In the genomic region with DNA sequence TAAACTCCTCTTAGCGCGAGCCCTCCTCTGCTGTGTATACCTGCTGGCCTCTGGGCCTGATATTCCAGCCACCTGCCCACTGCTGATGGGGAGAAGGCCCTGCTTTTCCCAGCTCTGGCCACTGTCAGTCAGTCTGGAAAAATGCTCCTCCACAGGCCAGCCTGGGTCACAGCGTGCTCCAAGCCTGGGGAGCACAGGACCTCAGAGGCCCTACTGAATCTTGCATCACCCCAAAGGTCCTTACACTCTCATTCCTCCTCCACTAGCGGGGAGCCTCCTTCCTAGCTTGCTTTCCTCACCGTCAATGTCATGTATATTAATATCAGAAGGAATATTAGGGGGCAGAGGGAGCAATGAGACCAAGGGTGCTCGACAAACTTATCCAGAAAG, we compare ENCODE assay signal across 12 cellular contexts.
DNase-seq lines count a peak whose midpoint lies in the region; ATAC-seq and TF ChIP-seq lines count a peak whose summit lies in the region.
"Had no signal": no experiment of that assay in that cellular context is flagged by ENCODE, and none has a peak within 500 bp of the region (broad histone marks: within the 10 kb centered on the region; RNA-seq: fewer than 3 reads in every experiment).

No MANE protein-coding gene starts in this region.

- H3K9me3 Mint-ChIP-seq in activated CD8-positive, alpha-beta T cell treated with anti-CD3 and anti-CD28 coated beads for 36 hours, result no peaks in the 10 kb centered on the region
- H3K9me3 Mint-ChIP-seq: activated B cell treated with CpG ODN at 0.5 μM for 24 hours had no signal

- H3K27ac ChIP-seq in skin epidermis, result peak overlapping the region in 16 of 21 experiments; percentile 16 to 80 (median 63)

- no peak overlapping the region for H3K4me3 Mint-ChIP-seq in activated CD8-positive, alpha-beta T cell treated with anti-CD3 and anti-CD28 coated beads for 36 hours

- H3K27me3 Mint-ChIP-seq in activated CD8-positive, alpha-beta T cell treated with anti-CD3 and anti-CD28 coated beads for 36 hours, result no peaks in the 10 kb centered on the region

- intact Hi-C loops in activated CD8-positive, alpha-beta T cell treated with anti-CD3 and anti-CD28 coated beads for 36 hours (cut with micrococcal nuclease), result no loop called here
- intact Hi-C loops in left cardiac atrium (cut with DNase I), result loop anchor here in 1 of 2 donors (10.0 kb wide), 1 partner anchor 49 kb away; no protein-coding TSS in a partner anchor

- peak overlapping the region; percentile 53 for H3K27ac Mint-ChIP-seq in activated CD8-positive, alpha-beta T cell treated with anti-CD3 and anti-CD28 coated beads for 36 hours

- peaks cover 29% of the 10 kb centered on the region for H3K4me1 Mint-ChIP-seq in activated CD8-positive, alpha-beta T cell treated with anti-CD3 and anti-CD28 coated beads for 36 hours (ENCODE audit: low read depth)

- ATAC-seq in GM21390 (IDR thresholded peaks at IDR 0.05; ENCODE audit: unreplicated experiment) (peak; percentile 3), left cardiac atrium (peak; percentile 7 to 22), GM19463 (IDR thresholded peaks at IDR 0.05; ENCODE audit: unreplicated experiment) (no peak)
- no peak for ATAC-seq in activated CD8-positive, alpha-beta T cell treated with anti-CD3 and anti-CD28 coated beads for 36 hours

- POLR2A ChIA-PET in activated CD8-positive, alpha-beta T cell treated with anti-CD3 and anti-CD28 coated beads for 36 hours (lab: Charles Lee), result interaction anchor here (1.1 kb wide), 1 partner anchor 92 kb away, joined by 4 read pairs; a partner anchor contains a TSS

- no peak for DNase-seq in activated CD8-positive, alpha-beta T cell treated with anti-CD3 and anti-CD28 coated beads for 36 hours
- DNase-seq in left cardiac atrium (no peak), dermis blood vessel endothelial cell (no peak), NAMALWA (ENCODE audit: low spot score) (no peak), 8988T (no peak)
- DNase-seq: activated B cell treated with CpG ODN at 0.5 μM for 24 hours, H7, islet precursor cell, NCI-H1436 treated with DMSO at 0.1 percent for 48 hours had no signal

- CTCF ChIA-PET in activated CD8-positive, alpha-beta T cell treated with anti-CD3 and anti-CD28 coated beads for 36 hours (lab: Charles Lee), result interaction anchor here (1.3 kb wide), 1 partner anchor 65 kb away, joined by 3 read pairs; no protein-coding TSS in a partner anchor

- no peak for TF ChIP-seq CTCF in activated CD8-positive, alpha-beta T cell treated with anti-CD3 and anti-CD28 coated beads for 36 hours (IDR thresholded peaks at IDR 0.05)

- H3K36me3 Mint-ChIP-seq in activated CD8-positive, alpha-beta T cell treated with anti-CD3 and anti-CD28 coated beads for 36 hours (ENCODE audit: low read depth), result no peaks in the 10 kb centered on the region

- no peak overlapping the region for H3K4me3 ChIP-seq in skin epidermis

Comparison
In these comparisons a context has a peak if more than half of its experiments do, and no peak if none do; other contexts are left out.
1. ATAC-seq: peak in GM21390 (single experiment) and left cardiac atrium (2 of 2); none in activated CD8-positive, alpha-beta T cell treated with anti-CD3 and anti-CD28 coated beads for 36 hours (single experiment) and GM19463 (single experiment).